In genomic region chr7:79711660-79712059, GRCh38 we compare ENCODE assay signal across 21 cellular contexts.
A peak's percentile ranks its signal among the peaks of the same experiment; 100 is the strongest.
DNase-seq lines count a peak whose midpoint lies in the region; ATAC-seq, FAIRE-seq and TF ChIP-seq lines count a peak whose summit lies in the region.
"Had no signal": no experiment of that assay in that cellular context is flagged by ENCODE, and none has a peak within 500 bp of the region (broad histone marks: within the 10 kb centered on the region; RNA-seq: fewer than 3 reads in every experiment).

No MANE protein-coding gene starts in this region.

- no peaks in the 10 kb centered on the region for H3K27me3 ChIP-seq in Panc1 (ENCODE audit: control insufficient read depth, insufficient read depth, low read length)
- H3K27me3 ChIP-seq in heart left ventricle: no peaks in the 10 kb centered on the region
- H3K27me3 ChIP-seq: BLaER1 had no signal

- in situ Hi-C loops in Panc1 (cut with HindIII; ENCODE audit: low pct_unique_long_range_greater_than_20kb, low sequenced_read_pairs): no loop called here

- H3K4me3 Mint-ChIP-seq in effector memory CD8-positive, alpha-beta T cell: no peak overlapping the region
- H3K4me3 Mint-ChIP-seq: B cell; CD4-positive, CD25-positive, alpha-beta regulatory T cell; CD8-positive, alpha-beta T cell; GM23338; H9; HFFc6 had no signal

- intact Hi-C loops in Panc1 (cut with micrococcal nuclease; ENCODE audit: unreplicated experiment): no loop called here
- intact Hi-C loops in heart left ventricle (cut with DNase I): no loop called here

- no peaks in the 10 kb centered on the region for H3K27me3 Mint-ChIP-seq in effector memory CD8-positive, alpha-beta T cell
- H3K27me3 Mint-ChIP-seq: B cell; CD4-positive, CD25-positive, alpha-beta regulatory T cell had no signal

- no peak overlapping the region for H3K27ac Mint-ChIP-seq in effector memory CD8-positive, alpha-beta T cell
- H3K27ac Mint-ChIP-seq: B cell; CD4-positive, CD25-positive, alpha-beta regulatory T cell; CD8-positive, alpha-beta T cell; GM23338; H9; HFFc6 had no signal

- ATAC-seq in Panc1 (no peak), heart left ventricle (no peak)
- no peak for ATAC-seq in effector memory CD8-positive, alpha-beta T cell (replicated peaks)
- ATAC-seq: CD8-positive, alpha-beta T cell; GM23338 had no signal

- H3K9me3 Mint-ChIP-seq in effector memory CD8-positive, alpha-beta T cell: peaks cover 0 to 2% of the 10 kb centered on the region in 2 donors
- H3K9me3 Mint-ChIP-seq: CD8-positive, alpha-beta T cell; GM23338; H9; HFFc6 had no signal

- TF ChIP-seq POLR2A in heart left ventricle (IDR thresholded peaks at IDR 0.05): no peak

- no peaks in the 10 kb centered on the region for H3K36me3 Mint-ChIP-seq in effector memory CD8-positive, alpha-beta T cell (ENCODE audit: insufficient read depth)
- H3K36me3 Mint-ChIP-seq: CD4-positive, CD25-positive, alpha-beta regulatory T cell; CD8-positive, alpha-beta T cell had no signal

- H3K9me3 ChIP-seq in Panc1 (ENCODE audit: control insufficient read depth, insufficient read depth, low read depth, low read length) (0 out of 2 replicates have a peak, but pooled peaks cover 2% of the 10 kb centered on the region), heart left ventricle (no peaks in the 10 kb centered on the region)
- H3K9me3 ChIP-seq: BLaER1, Caco-2 had no signal

- peak; percentile 69 for FAIRE-seq in colon (lab: Jason Lieb, UNC)
- FAIRE-seq: GM12891, GM18507 had no signal

- CTCF ChIA-PET in Panc1 (lab: Charles Lee): no interaction called here

- 73 to 77% (median 75%) methylated on average over 4 of the region's 4 CpGs for WGBS in heart left ventricle, 4 donors

- no peak overlapping the region for H3K4me3 ChIP-seq in Panc1 (ENCODE audit: low read depth in 2 of 2, low read length in 2 of 2)
- no peak overlapping the region for H3K4me3 ChIP-seq in retinal pigment epithelial cell (ENCODE audit: low read length)
- H3K4me3 ChIP-seq in heart left ventricle: no peak overlapping the region
- H3K4me3 ChIP-seq: BLaER1, GM23338 had no signal

- H3K36me3 ChIP-seq in Panc1 (ENCODE audit: control insufficient read depth, insufficient read depth, low read length) (no peaks in the 10 kb centered on the region), heart left ventricle (no peaks in the 10 kb centered on the region)
- H3K36me3 ChIP-seq: BLaER1 had no signal

- BruUV-seq in Panc1 (replicated peaks; lab: Mats Ljungman, UMichigan): no TSS peak

- peaks cover 24% of the 10 kb centered on the region for H3K4me1 ChIP-seq in Panc1 (ENCODE audit: control insufficient read depth, insufficient read depth, low read length)
- H3K4me1 ChIP-seq in heart left ventricle: no peaks in the 10 kb centered on the region
- H3K4me1 ChIP-seq: BLaER1 had no signal

- POLR2A ChIA-PET in Panc1 (lab: Charles Lee): no interaction called here

- no peaks in the 10 kb centered on the region for H3K4me1 Mint-ChIP-seq in effector memory CD8-positive, alpha-beta T cell (ENCODE audit: low read depth in 2 of 2)
- H3K4me1 Mint-ChIP-seq: B cell; CD4-positive, CD25-positive, alpha-beta regulatory T cell; GM23338; H9 had no signal

- H3K27ac ChIP-seq in Panc1 (ENCODE audit: low read length) (peak overlapping the region; percentile 23; the same call in 1 of the 2 replicates), heart left ventricle (no peak overlapping the region)
- H3K27ac ChIP-seq: BLaER1, C4-2B had no signal

- DNase-seq in EH (ENCODE audit: low read depth) (peak; percentile 15), Panc1 (ENCODE audit: low read depth, low spot score) (no peak), retinal pigment epithelial cell (ENCODE audit: low read depth) (peak; percentile 30), heart left ventricle (no peak), DMS53 treated with DMSO at 0.1 percent for 48 hours (lab: John Stamatoyannopoulos, UW; ENCODE audit: unreplicated experiment) (no peak)
- no peak for DNase-seq in effector memory CD8-positive, alpha-beta T cell
- DNase-seq: Caco-2; CD4-positive, CD25-positive, alpha-beta regulatory T cell; CD8-positive, alpha-beta T cell; DMS153; DMS79; GF-D8; H9; HFFc6 had no signal

- TF ChIP-seq CTCF in Panc1 (IDR thresholded peaks at IDR 0.05): no peak
- TF ChIP-seq CTCF in retinal pigment epithelial cell (conservative IDR thresholded peaks at IDR 0.05; ENCODE audit: low read depth, low read length): no peak
- no peak for TF ChIP-seq CTCF in heart left ventricle (IDR thresholded peaks at IDR 0.05)

Comparison
In these comparisons a context has a peak if more than half of its experiments do, and no peak if none do; other contexts are left out.
1. DNase-seq: peak in EH (single experiment) and retinal pigment epithelial cell (single experiment); none in Panc1 (single experiment), heart left ventricle (0 of 5), effector memory CD8-positive, alpha-beta T cell (0 of 3) and DMS53 treated with DMSO at 0.1 percent for 48 hours (single experiment).